8 cellular contexts compared by ENCODE assay signal in the genomic region with DNA sequence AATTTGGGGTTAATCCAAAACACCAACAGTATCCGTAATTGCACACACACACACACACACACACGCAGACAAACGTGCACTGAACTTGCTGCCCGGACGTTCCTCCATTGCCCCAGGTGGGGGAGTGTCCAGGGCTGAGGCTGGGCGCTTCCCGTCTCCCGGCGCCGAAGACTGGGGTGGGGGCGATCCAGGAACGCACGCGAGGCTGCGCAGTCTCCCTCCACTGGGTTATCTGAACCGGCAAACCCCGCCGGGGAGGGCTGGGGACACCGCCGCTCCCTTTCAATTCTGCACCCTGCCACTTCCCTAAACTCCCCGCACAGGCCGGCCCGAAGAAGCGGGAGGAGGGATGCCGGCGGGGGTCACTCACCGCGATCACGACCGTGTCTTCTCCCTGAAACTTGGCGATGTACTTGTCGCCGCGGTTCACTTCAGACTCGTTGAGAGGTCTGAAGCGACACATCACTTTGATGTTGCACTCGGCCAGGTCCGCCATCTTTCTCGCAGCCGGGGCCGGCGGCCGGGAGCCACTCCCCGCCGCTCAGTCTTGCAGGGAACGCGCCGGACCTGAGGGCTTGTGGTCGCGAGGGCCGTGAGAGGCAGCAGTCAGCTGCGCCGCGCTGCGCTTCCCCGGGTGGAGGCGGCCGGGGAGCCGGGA. TPM values are rescaled to one million over a fixed set of nuclear protein-coding genes. Genes with fewer than 3 reads are reported as not detected.
DNase-seq lines count a peak whose midpoint lies in the region; ATAC-seq and TF ChIP-seq lines count a peak whose summit lies in the region.

No MANE protein-coding gene starts in this region.

- in situ Hi-C loops in GM13976 (cut with MboI; ENCODE audit: low sequenced_read_pairs, unreplicated experiment) = loop anchor here (25.0 kb wide), 1 partner anchor 307 kb away; no protein-coding TSS in a partner anchor

- POLR2A ChIA-PET in activated CD4-positive, alpha-beta T cell treated with anti-CD3 and anti-CD28 coated beads, Interleukin-2, amount 10 ng/mL, durations not matched to agents 7 days and 5 days (lab: Charles Lee) = no interaction called here

- peak overlapping the region; percentile 97 for H3K4me3 Mint-ChIP-seq in activated CD4-positive, alpha-beta T cell treated with anti-CD3 and anti-CD28 coated beads, Interleukin-2, amount 10 ng/mL, durations not matched to agents 7 days and 5 days

- 0 to 1% methylated on average over 10 to 47 of the region's 59 CpGs for WGBS in lower leg skin, 2 donors

- ATAC-seq in HG02884 (IDR thresholded peaks at IDR 0.05; ENCODE audit: unreplicated experiment) = peak; percentile 51

- CTCF ChIA-PET in activated CD4-positive, alpha-beta T cell treated with anti-CD3 and anti-CD28 coated beads, Interleukin-2, amount 10 ng/mL, durations not matched to agents 7 days and 5 days (lab: Charles Lee) = no interaction called here

- H3K4me1 Mint-ChIP-seq in activated CD4-positive, alpha-beta T cell treated with anti-CD3 and anti-CD28 coated beads, Interleukin-2, amount 10 ng/mL, durations not matched to agents 7 days and 5 days = peaks cover 47% of the 10 kb centered on the region

- H3K27me3 Mint-ChIP-seq in activated CD4-positive, alpha-beta T cell treated with anti-CD3 and anti-CD28 coated beads, Interleukin-2, amount 10 ng/mL, durations not matched to agents 7 days and 5 days = no peaks in the 10 kb centered on the region

- TF ChIP-seq CTCF in 22Rv1 (IDR thresholded peaks at IDR 0.05) (no peak), GM13976 (IDR thresholded peaks at IDR 0.05; ENCODE audit: borderline replicate concordance, control extremely low read depth, extremely low read depth, insufficient read depth, missing control alignments) (no peak), lower leg skin (IDR thresholded peaks at IDR 0.05) (no peak)

- DNase-seq in GM13976 (ENCODE audit: low spot score) (peak; percentile 77), NCI-H2227 (lab: John Stamatoyannopoulos, UW; ENCODE audit: unreplicated experiment) (peak; percentile 77), dermis blood vessel endothelial cell (peak; percentile 81), lower leg skin (ENCODE audit: low spot score in 2 of 2) (peak; percentile 51 to 93)
- DNase-seq in activated CD4-positive, alpha-beta T cell treated with anti-CD3 and anti-CD28 coated beads, Interleukin-2, amount 10 ng/mL, durations not matched to agents 7 days and 5 days = peak; percentile 64
- peak; percentile 41 to 43 for DNase-seq in stimulated activated CD4-positive, alpha-beta T cell treated with anti-CD3 and anti-CD28 coated beads, Interleukin-4, amount 100 ng/mL, for 4 hours

- H3K36me3 Mint-ChIP-seq in activated CD4-positive, alpha-beta T cell treated with anti-CD3 and anti-CD28 coated beads, Interleukin-2, amount 10 ng/mL, durations not matched to agents 7 days and 5 days (ENCODE audit: low read depth) = peaks cover 19% of the 10 kb centered on the region

- H3K4me3 ChIP-seq in lower leg skin (ENCODE audit: low read depth, poor library complexity, severe bottlenecking) = peak overlapping the region; percentile 77

- no peaks in the 10 kb centered on the region for H3K9me3 Mint-ChIP-seq in activated CD4-positive, alpha-beta T cell treated with anti-CD3 and anti-CD28 coated beads, Interleukin-2, amount 10 ng/mL, durations not matched to agents 7 days and 5 days

- no peak for TF ChIP-seq POLR2A in lower leg skin (IDR thresholded peaks at IDR 0.05)

- peak overlapping the region; percentile 99 for H3K27ac Mint-ChIP-seq in activated CD4-positive, alpha-beta T cell treated with anti-CD3 and anti-CD28 coated beads, Interleukin-2, amount 10 ng/mL, durations not matched to agents 7 days and 5 days

- intact Hi-C loops in lower leg skin (cut with DNase I; ENCODE audit: low total_unique reads) = no loop called here

- H3K27ac ChIP-seq in 22Rv1 = peak overlapping the region; percentile 85

RNA-seq across cellular contexts. Expression of a gene that starts 0.6 kb away (rescaled TPM):
- 10 to 100 TPM; 61.3 to 62.4 TPM for total RNA-seq in activated CD4-positive, alpha-beta T cell treated with anti-CD3 and anti-CD28 coated beads, Interleukin-2, amount 10 ng/mL, durations not matched to agents 7 days and 5 days
- total RNA-seq in dermis blood vessel endothelial cell = 155 and 227 TPM in 2 replicates
- total RNA-seq in lower leg skin = 100 to 1,000 TPM in 2 of 4 donors, 10 to 100 TPM in 2; 80.2 to 116 (median 100) TPM

Comparison
In these comparisons a context has a peak if more than half of its experiments do, and no peak if none do; other contexts are left out.
1. Peak in every context shown above with its lines: DNase-seq, ATAC-seq, H3K4me3 ChIP-seq and H3K27ac ChIP-seq.